ENCODE assay signal across 8 cellular contexts in the genomic region with DNA sequence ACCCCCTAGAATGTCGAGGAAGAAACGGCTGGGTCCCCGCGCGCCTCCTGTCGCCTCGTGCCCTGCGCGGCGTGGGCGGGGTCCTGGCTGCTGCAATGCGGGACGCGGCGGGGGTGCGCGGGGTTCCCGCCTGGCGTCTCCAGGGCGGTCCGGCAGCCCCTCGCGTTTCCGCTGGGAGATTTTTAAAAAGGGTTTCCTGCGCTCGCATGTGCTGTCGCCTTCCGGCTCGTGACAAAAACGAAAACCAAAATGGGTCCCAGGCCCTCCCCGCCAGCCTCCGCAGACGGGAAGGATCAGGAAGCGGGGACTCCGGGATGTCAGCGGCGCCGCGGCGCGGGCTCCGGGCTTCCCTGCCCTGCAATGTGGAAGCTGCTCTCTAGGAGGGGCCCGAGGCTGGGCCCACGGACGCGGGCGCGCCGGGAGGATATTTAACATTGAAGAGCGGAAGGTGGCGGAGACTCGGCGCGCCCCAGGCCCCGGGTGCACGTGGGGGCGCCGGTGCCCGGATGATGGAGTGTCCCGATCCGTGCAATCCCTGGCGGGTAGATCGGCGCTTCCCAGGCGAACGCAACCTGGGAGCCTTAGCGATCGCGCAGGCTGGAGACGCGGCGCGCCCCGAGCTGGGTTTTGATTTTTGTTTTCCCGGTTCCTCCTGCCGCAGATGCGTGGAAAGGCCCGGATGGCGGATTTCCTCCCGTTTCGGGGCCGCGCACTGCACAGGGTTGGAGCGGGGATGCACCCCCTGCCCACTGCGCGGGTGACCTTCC. TPM values are rescaled to one million over a fixed set of nuclear protein-coding genes. Genes with fewer than 3 reads are reported as not detected.
DNase-seq lines count a peak whose midpoint lies in the region; ATAC-seq and TF ChIP-seq lines count a peak whose summit lies in the region.

No MANE protein-coding gene starts in this region.

- in situ Hi-C loops in Panc1 (cut with HindIII; ENCODE audit: low pct_unique_long_range_greater_than_20kb, low sequenced_read_pairs): no loop called here

- peak overlapping the region; percentile 20 for H2AK5ac ChIP-seq in neuronal stem cell (ENCODE audit: low read depth, low read length)

- H2BK5ac ChIP-seq in neuronal stem cell (ENCODE audit: low read length): no peak overlapping the region

- H2BK120ac ChIP-seq in neuronal stem cell (ENCODE audit: low read depth, low read length): no peak overlapping the region

- CTCF ChIA-PET in AG04450 (lab: Charles Lee): interaction anchor here (0.7 kb wide), 1 partner anchor 719 kb away, joined by 3 read pairs; no protein-coding TSS in a partner anchor
- CTCF ChIA-PET in Panc1 (lab: Charles Lee): no interaction called here

- H3K9ac ChIP-seq in neuronal stem cell (ENCODE audit: low read depth, low read length, poor library complexity): peak overlapping the region; percentile 90

- H2AFZ ChIP-seq in neuronal stem cell (ENCODE audit: low read length): peak overlapping the region; percentile 96

- peak overlapping the region; percentile 53 for H2BK15ac ChIP-seq in neuronal stem cell (ENCODE audit: low read length)

- peak overlapping the region; percentile 71 for H3K23ac ChIP-seq in neuronal stem cell (ENCODE audit: low read depth, low read length, poor library complexity)

- H4K8ac ChIP-seq in neuronal stem cell (ENCODE audit: low read depth, low read length): no peak overlapping the region

- H3K27ac ChIP-seq in AG04450 (ENCODE audit: low read depth, low read length) (peak overlapping the region; percentile 52), Panc1 (ENCODE audit: low read length) (peak overlapping the region; percentile 78), neuronal stem cell (replicated peaks; ENCODE audit: low read length) (no peak overlapping the region), thyroid gland (peak overlapping the region; percentile 69 to 94 (median 80))

- H3K4me1 ChIP-seq in Panc1 (ENCODE audit: control insufficient read depth, insufficient read depth, low read length): peaks cover 35% of the 10 kb centered on the region
- peaks cover 0 to 3% of the 10 kb centered on the region in 2 donors for H3K4me1 ChIP-seq in neuronal stem cell (ENCODE audit: control insufficient read depth in 2 of 2, insufficient read depth in 1 of 2, low read depth in 1 of 2, low read length in 2 of 2)
- peaks cover 19 to 24% of the 10 kb centered on the region in 2 donors for H3K4me1 ChIP-seq in thyroid gland

- intact Hi-C loops in Panc1 (cut with micrococcal nuclease; ENCODE audit: unreplicated experiment): no loop called here
- intact Hi-C loops in thyroid gland (cut with DNase I): no loop called here

- POLR2A ChIA-PET in AG04450 (lab: Yijun Ruan, JAX): interaction anchor here (0.8 to 1.5 kb wide), 4 partner anchors 23 to 39 kb away, joined by 3 to 8 read pairs (median 6); no protein-coding TSS in a partner anchor
- POLR2A ChIA-PET in Panc1 (lab: Charles Lee): no interaction called here

- H3K14ac ChIP-seq in neuronal stem cell (ENCODE audit: low read length): peak overlapping the region; percentile 92

- no peak for DNase-seq in AG04450 (ENCODE audit: low read depth, low spot score)
- no peak for DNase-seq in Panc1 (ENCODE audit: low read depth, low spot score)
- peak; percentile 38 for DNase-seq in activated gamma-delta T cell (lab: John Stamatoyannopoulos, UW)
- DNase-seq in fibroblast of villous mesenchyme (ENCODE audit: low read depth): peak; percentile 80
- no peak for DNase-seq in neuronal stem cell (ENCODE audit: low spot score)
- DNase-seq in thyroid gland: peak; percentile 61 to 65

- WGBS in neuronal stem cell (ENCODE audit: extremely low coverage in 2 of 2, insufficient read length in 2 of 2, insufficient replicate concordance in 1 of 2), 2 donors: no CpG with 5 or more reads among the region's 86 CpGs
- WGBS in thyroid gland, 2 donors: 0 to 5% methylated on average over 4 to 49 of the region's 86 CpGs

- no peak overlapping the region for H2BK12ac ChIP-seq in neuronal stem cell (ENCODE audit: low read length)

- H3K4ac ChIP-seq in neuronal stem cell (ENCODE audit: low read length): no peak overlapping the region

- peak overlapping the region; percentile 96 for H3K18ac ChIP-seq in neuronal stem cell (ENCODE audit: low read length)

- ATAC-seq in GM18870 (IDR thresholded peaks at IDR 0.05; ENCODE audit: unreplicated experiment) (peak; percentile 39), HG03108 (IDR thresholded peaks at IDR 0.05; ENCODE audit: unreplicated experiment) (peak; percentile 31), Panc1 (peak; percentile 17)

- H3K27me3 ChIP-seq in AG04450 (ENCODE audit: control insufficient read depth, insufficient read depth, low read length) (peaks cover 4% of the 10 kb centered on the region), Panc1 (ENCODE audit: control insufficient read depth, insufficient read depth, low read length) (no peaks in the 10 kb centered on the region), neuronal stem cell (ENCODE audit: control insufficient read depth in 3 of 3, insufficient read depth in 3 of 3, low read depth in 1 of 3, low read length in 3 of 3) (peaks cover 4 to 42% (median 17%) of the 10 kb centered on the region in 3 experiments), thyroid gland (no peaks in the 10 kb centered on the region)

- no peaks in the 10 kb centered on the region for H3K79me1 ChIP-seq in neuronal stem cell (ENCODE audit: low read depth, low read length)

- peaks cover 4% of the 10 kb centered on the region; the same call in 1 of the 2 replicates for H3K9me3 ChIP-seq in AG04450 (ENCODE audit: control insufficient read depth, insufficient read depth, low read length)
- H3K9me3 ChIP-seq in Panc1 (ENCODE audit: control insufficient read depth, insufficient read depth, low read depth, low read length): no peaks in the 10 kb centered on the region
- no peaks in the 10 kb centered on the region for H3K9me3 ChIP-seq in neuronal stem cell (replicated peaks in 1 of 2; ENCODE audit: control insufficient read depth in 2 of 2, insufficient read depth in 1 of 2, low read depth in 1 of 2, low read length in 2 of 2)
- no peaks in the 10 kb centered on the region for H3K9me3 ChIP-seq in thyroid gland

- TF ChIP-seq CTCF in AG04450 (IDR thresholded peaks at IDR 0.05; ENCODE audit: low read depth, low read length): peak; percentile 48
- no peak; the same call in 1 of the 2 replicates for TF ChIP-seq CTCF in Panc1 (IDR thresholded peaks at IDR 0.05)
- peak; percentile 37 for TF ChIP-seq CTCF in fibroblast of villous mesenchyme (IDR thresholded peaks at IDR 0.05; ENCODE audit: insufficient read depth, low read depth, low read length)
- TF ChIP-seq CTCF in thyroid gland (IDR thresholded peaks at IDR 0.05): peak in 3 of 6 experiments; percentile 17 to 37 (median 22)

- H3K4me3 ChIP-seq in AG04450 (ENCODE audit: low read depth, low read length): peak overlapping the region; percentile 77
- H3K4me3 ChIP-seq in Panc1 (ENCODE audit: low read depth in 2 of 2, low read length in 2 of 2): peak overlapping the region; percentile 66 to 80
- peak overlapping the region; percentile 79 for H3K4me3 ChIP-seq in fibroblast of villous mesenchyme (ENCODE audit: low read depth, low read length)
- peak overlapping the region; percentile 53 to 89 for H3K4me3 ChIP-seq in neuronal stem cell (ENCODE audit: low read length in 2 of 2)
- peak overlapping the region; percentile 82 to 96 (median 96) for H3K4me3 ChIP-seq in thyroid gland (replicated peaks in 1 of 3)

- no TSS peak for BruUV-seq in Panc1 (replicated peaks; lab: Mats Ljungman, UMichigan)

- H3K36me3 ChIP-seq in Panc1 (ENCODE audit: control insufficient read depth, insufficient read depth, low read length) (peaks cover 2% of the 10 kb centered on the region; the same call in 1 of the 2 replicates), neuronal stem cell (replicated peaks in 1 of 2; ENCODE audit: control insufficient read depth in 2 of 2, insufficient read depth in 2 of 2, low read length in 2 of 2) (no peaks in the 10 kb centered on the region), thyroid gland (no peaks in the 10 kb centered on the region)

- H4K91ac ChIP-seq in neuronal stem cell (ENCODE audit: low read depth, low read length, poor library complexity): no peak overlapping the region

- peak overlapping the region; percentile 98 for H3K4me2 ChIP-seq in neuronal stem cell (ENCODE audit: insufficient read depth, low read length, poor library complexity, severe bottlenecking)

- peak; percentile 3 to 29 for TF ChIP-seq POLR2A in thyroid gland (IDR thresholded peaks at IDR 0.05)

RNA-seq across cellular contexts. Expression of a gene that starts 1.0 kb away (rescaled TPM):
- polyA plus RNA-seq in AG04450 (2011; rRNA removed): 122 and 135 TPM in 2 replicates
- polyA minus RNA-seq in AG04450 (2011; rRNA and poly(A)+ RNA removed): 103 and 128 TPM in 2 replicates
- 232 TPM for total RNA-seq in Panc1 (2021; ENCODE audit: unreplicated experiment)
- polyA plus RNA-seq in Panc1 (2012; ENCODE audit: insufficient read length): 436 TPM
- total RNA-seq in fibroblast of villous mesenchyme: 120 and 145 TPM in 2 replicates
- polyA plus RNA-seq in neuronal stem cell (2013, experiment 1 of 2): 21.1 TPM
- 21.1 TPM for polyA plus RNA-seq in neuronal stem cell (2013, experiment 2 of 2)
- 100 to 1,000 TPM in 2 of 4 donors, 10 to 100 TPM in 2; 56.6 to 154 (median 115) TPM for total RNA-seq in thyroid gland

Comparison
In these comparisons a context has a peak if more than half of its experiments do, and no peak if none do; other contexts are left out.
1. DNase-seq: peak in activated gamma-delta T cell (single experiment), fibroblast of villous mesenchyme (single experiment) and thyroid gland (2 of 2); none in AG04450 (single experiment), Panc1 (single experiment) and neuronal stem cell (single experiment).
2. Peak in every context shown above with its lines, with median percentiles within 50 percentile points of each other: H3K4me3 ChIP-seq and ATAC-seq.